ENCODE assay signal across 9 cellular contexts in the genomic region with DNA sequence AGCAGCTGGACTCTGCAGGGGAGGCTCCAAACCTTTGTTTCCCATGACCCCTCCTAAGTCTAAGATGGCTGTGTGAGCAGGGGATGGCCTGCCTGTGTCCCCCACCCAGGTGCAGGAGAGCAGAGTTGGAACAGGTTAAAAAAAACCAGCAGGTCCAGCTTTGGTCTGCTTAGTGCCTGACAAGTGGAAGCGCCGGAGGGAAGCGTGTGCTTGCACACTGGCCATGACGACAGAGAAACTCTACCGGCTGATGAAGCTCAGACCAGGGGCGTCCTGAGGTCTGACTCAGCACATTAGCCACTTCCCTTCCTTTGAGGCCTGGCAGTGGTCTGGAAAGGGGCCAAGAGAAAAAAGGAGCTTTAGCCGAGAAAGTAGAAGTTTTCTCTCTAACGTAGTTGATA.
DNase-seq lines count a peak whose midpoint lies in the region; ATAC-seq and TF ChIP-seq lines count a peak whose summit lies in the region.
"Had no signal": no experiment of that assay in that cellular context is flagged by ENCODE, and none has a peak within 500 bp of the region (broad histone marks: within the 10 kb centered on the region; RNA-seq: fewer than 3 reads in every experiment).

No MANE protein-coding gene starts in this region.

- no peaks in the 10 kb centered on the region for H3K36me3 Mint-ChIP-seq in activated CD4-positive, alpha-beta T cell treated with anti-CD3 and anti-CD28 coated beads, Interleukin-2, amount 10 ng/mL, durations not matched to agents 24 days and 14 days (ENCODE audit: low read depth)
- H3K36me3 Mint-ChIP-seq: T-cell had no signal

- no peak for TF ChIP-seq EP300 in SK-N-SH (IDR thresholded peaks at IDR 0.05; ENCODE audit: borderline replicate concordance in 1 of 2, low read depth in 1 of 2, low read length in 1 of 2)

- H3K9ac ChIP-seq in SK-N-SH, result no peak overlapping the region

- H3K9me3 ChIP-seq in SK-N-SH, result no peaks in the 10 kb centered on the region

- H3K4me3 ChIP-seq in SK-N-SH (ENCODE audit: low read depth in 2 of 2, low read length in 1 of 2), result no peak overlapping the region

- no peaks in the 10 kb centered on the region for H3K36me3 ChIP-seq in SK-N-SH (replicated peaks in 1 of 2; ENCODE audit: control insufficient read depth in 1 of 2, insufficient read depth in 2 of 2, low read length in 1 of 2)

- CTCF ChIA-PET in SK-N-SH (lab: Yijun Ruan, JAX), result interaction anchor here (1.2 kb wide), 1 partner anchor 13 kb away, joined by 5 read pairs; no protein-coding TSS in a partner anchor

- H4K20me1 ChIP-seq in SK-N-SH (ENCODE audit: insufficient read depth), result no peaks in the 10 kb centered on the region

- TF ChIP-seq RAD21 in SK-N-SH (IDR thresholded peaks at IDR 0.05; ENCODE audit: low read length), result no peak

- H3K27me3 ChIP-seq in SK-N-SH (ENCODE audit: insufficient read depth), result no peaks in the 10 kb centered on the region

- peaks cover 0 to 4% of the 10 kb centered on the region in 2 experiments; a peak in 1 of 4 replicates for H3K4me1 ChIP-seq in SK-N-SH (ENCODE audit: control insufficient read depth in 1 of 2, insufficient read depth in 2 of 2, low read depth in 1 of 2, low read length in 1 of 2)

- POLR2A ChIA-PET in SK-N-SH (lab: Yijun Ruan, JAX), result no interaction called here

- H3F3A ChIP-seq in SK-N-SH (replicated peaks; ENCODE audit: insufficient read depth), result no peaks in the 10 kb centered on the region

- H3K4me1 Mint-ChIP-seq in activated CD4-positive, alpha-beta T cell treated with anti-CD3 and anti-CD28 coated beads, Interleukin-2, amount 10 ng/mL, durations not matched to agents 24 days and 14 days, result peaks cover 8% of the 10 kb centered on the region

- DNase-seq in NCI-H748 (lab: John Stamatoyannopoulos, UW; ENCODE audit: unreplicated experiment) (peak; percentile 34), NCI-H748 treated with DMSO at 0.1 percent for 48 hours (lab: John Stamatoyannopoulos, UW) (no peak), SK-N-SH (peak; percentile 37), head of caudate nucleus (peak in 34 of 42 donors; percentile 11 to 71 (median 40)), stromal cell of bone marrow (ENCODE audit: low read depth) (peak; percentile 13), 8988T (no peak)
- DNase-seq in activated CD4-positive, alpha-beta T cell treated with anti-CD3 and anti-CD28 coated beads, Interleukin-2, amount 10 ng/mL, durations not matched to agents 24 days and 14 days, result no peak

- H3K79me2 ChIP-seq in SK-N-SH (ENCODE audit: insufficient read depth), result no peaks in the 10 kb centered on the region

- 15% methylated on average over 7 of the region's 8 CpGs for WGBS in SK-N-SH (ENCODE audit: low lambda C conversion rate)

- peak; percentile 80 for ATAC-seq in HG03064 (IDR thresholded peaks at IDR 0.05; ENCODE audit: low read depth, unreplicated experiment)

- H3K27ac ChIP-seq in SK-N-SH (ENCODE audit: low read depth in 2 of 2, low read length in 1 of 2), result no peak overlapping the region

- no peak overlapping the region for H2AFZ ChIP-seq in SK-N-SH (ENCODE audit: low read depth)

- H3K9me3 Mint-ChIP-seq in activated CD4-positive, alpha-beta T cell treated with anti-CD3 and anti-CD28 coated beads, Interleukin-2, amount 10 ng/mL, durations not matched to agents 24 days and 14 days, result peaks cover 7% of the 10 kb centered on the region

- no peaks in the 10 kb centered on the region for H3K9me2 ChIP-seq in SK-N-SH

- no peak for TF ChIP-seq CTCF in SK-N-SH (IDR thresholded peaks at IDR 0.05)

- no peak overlapping the region for H3K27ac Mint-ChIP-seq in activated CD4-positive, alpha-beta T cell treated with anti-CD3 and anti-CD28 coated beads, Interleukin-2, amount 10 ng/mL, durations not matched to agents 24 days and 14 days

- no peak overlapping the region for H3K4me2 ChIP-seq in SK-N-SH

- H3K27me3 Mint-ChIP-seq in activated CD4-positive, alpha-beta T cell treated with anti-CD3 and anti-CD28 coated beads, Interleukin-2, amount 10 ng/mL, durations not matched to agents 24 days and 14 days, result peaks cover 2% of the 10 kb centered on the region

- intact Hi-C loops in head of caudate nucleus (cut with DNase I), result no loop called here
- intact Hi-C loops in activated CD4-positive, alpha-beta T cell treated with anti-CD3 and anti-CD28 coated beads, Interleukin-2, amount 10 ng/mL, durations not matched to agents 24 days and 14 days (cut with micrococcal nuclease), result no loop called here

- H3K4me3 Mint-ChIP-seq in activated CD4-positive, alpha-beta T cell treated with anti-CD3 and anti-CD28 coated beads, Interleukin-2, amount 10 ng/mL, durations not matched to agents 24 days and 14 days, result no peak overlapping the region
- H3K4me3 Mint-ChIP-seq: T-cell had no signal

TF ChIP-seq in SK-N-SH, 30 proteins besides CTCF, POLR2A, EP300 and RAD21 (continues in another document):
- TF ChIP-seq FOXM1 (IDR thresholded peaks at IDR 0.05; ENCODE audit: low read depth) (no peak), MEF2A (IDR thresholded peaks at IDR 0.05; ENCODE audit: borderline replicate concordance, low read depth) (no peak), ELF1 (IDR thresholded peaks at IDR 0.05) (no peak), NFIC (IDR thresholded peaks at IDR 0.05; ENCODE audit: borderline replicate concordance) (no peak), POLR2AphosphoS5 (IDR thresholded peaks at IDR 0.05; ENCODE audit: low read depth, low read length) (no peak), SIN3A (IDR thresholded peaks at IDR 0.05; ENCODE audit: borderline replicate concordance, low read depth, low read length) (no peak), FOXJ3 (CRISPR knock-in tag; IDR thresholded peaks at IDR 0.05) (no peak), GABPA (IDR thresholded peaks at IDR 0.05; ENCODE audit: low read depth) (no peak), FOSL2 (IDR thresholded peaks at IDR 0.05; ENCODE audit: borderline replicate concordance, low read depth) (no peak), RCOR1 (IDR thresholded peaks at IDR 0.05; ENCODE audit: low read length) (no peak)
- TF ChIP-seq, protein P1, sequence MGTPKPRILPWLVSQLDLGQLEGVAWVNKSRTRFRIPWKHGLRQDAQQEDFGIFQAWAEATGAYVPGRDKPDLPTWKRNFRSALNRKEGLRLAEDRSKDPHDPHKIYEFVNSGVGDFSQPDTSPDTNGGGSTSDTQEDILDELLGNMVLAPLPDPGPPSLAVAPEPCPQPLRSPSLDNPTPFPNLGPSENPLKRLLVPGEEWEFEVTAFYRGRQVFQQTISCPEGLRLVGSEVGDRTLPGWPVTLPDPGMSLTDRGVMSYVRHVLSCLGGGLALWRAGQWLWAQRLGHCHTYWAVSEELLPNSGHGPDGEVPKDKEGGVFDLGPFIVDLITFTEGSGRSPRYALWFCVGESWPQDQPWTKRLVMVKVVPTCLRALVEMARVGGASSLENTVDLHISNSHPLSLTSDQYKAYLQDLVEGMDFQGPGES (IDR thresholded peaks at IDR 0.05; ENCODE audit: low read depth, low read length), result no peak
- TF ChIP-seq, protein P2, sequence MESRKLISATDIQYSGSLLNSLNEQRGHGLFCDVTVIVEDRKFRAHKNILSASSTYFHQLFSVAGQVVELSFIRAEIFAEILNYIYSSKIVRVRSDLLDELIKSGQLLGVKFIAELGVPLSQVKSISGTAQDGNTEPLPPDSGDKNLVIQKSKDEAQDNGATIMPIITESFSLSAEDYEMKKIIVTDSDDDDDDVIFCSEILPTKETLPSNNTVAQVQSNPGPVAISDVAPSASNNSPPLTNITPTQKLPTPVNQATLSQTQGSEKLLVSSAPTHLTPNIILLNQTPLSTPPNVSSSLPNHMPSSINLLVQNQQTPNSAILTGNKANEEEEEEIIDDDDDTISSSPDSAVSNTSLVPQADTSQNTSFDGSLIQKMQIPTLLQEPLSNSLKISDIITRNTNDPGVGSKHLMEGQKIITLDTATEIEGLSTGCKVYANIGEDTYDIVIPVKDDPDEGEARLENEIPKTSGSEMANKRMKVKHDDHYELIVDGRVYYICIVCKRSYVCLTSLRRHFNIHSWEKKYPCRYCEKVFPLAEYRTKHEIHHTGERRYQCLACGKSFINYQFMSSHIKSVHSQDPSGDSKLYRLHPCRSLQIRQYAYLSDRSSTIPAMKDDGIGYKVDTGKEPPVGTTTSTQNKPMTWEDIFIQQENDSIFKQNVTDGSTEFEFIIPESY (IDR thresholded peaks at IDR 0.05; ENCODE audit: borderline replicate concordance, low read depth), result no peak
- TF ChIP-seq, protein P3, sequence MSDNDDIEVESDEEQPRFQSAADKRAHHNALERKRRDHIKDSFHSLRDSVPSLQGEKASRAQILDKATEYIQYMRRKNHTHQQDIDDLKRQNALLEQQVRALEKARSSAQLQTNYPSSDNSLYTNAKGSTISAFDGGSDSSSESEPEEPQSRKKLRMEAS (IDR thresholded peaks at IDR 0.05; ENCODE audit: low read depth), result no peak
- TF ChIP-seq, protein P4, sequence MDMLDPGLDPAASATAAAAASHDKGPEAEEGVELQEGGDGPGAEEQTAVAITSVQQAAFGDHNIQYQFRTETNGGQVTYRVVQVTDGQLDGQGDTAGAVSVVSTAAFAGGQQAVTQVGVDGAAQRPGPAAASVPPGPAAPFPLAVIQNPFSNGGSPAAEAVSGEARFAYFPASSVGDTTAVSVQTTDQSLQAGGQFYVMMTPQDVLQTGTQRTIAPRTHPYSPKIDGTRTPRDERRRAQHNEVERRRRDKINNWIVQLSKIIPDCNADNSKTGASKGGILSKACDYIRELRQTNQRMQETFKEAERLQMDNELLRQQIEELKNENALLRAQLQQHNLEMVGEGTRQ (IDR thresholded peaks at IDR 0.05; ENCODE audit: borderline replicate concordance, low read depth, low read length), result no peak

Comparison
In these comparisons a context has a peak if more than half of its experiments do, and no peak if none do; other contexts are left out.
1. DNase-seq: peak in NCI-H748 (single experiment), SK-N-SH (single experiment), head of caudate nucleus (34 of 42) and stromal cell of bone marrow (single experiment); none in NCI-H748 treated with DMSO at 0.1 percent for 48 hours (single experiment), activated CD4-positive, alpha-beta T cell treated with anti-CD3 and anti-CD28 coated beads, Interleukin-2, amount 10 ng/mL, durations not matched to agents 24 days and 14 days (single experiment) and 8988T (single experiment).